In the genomic region with DNA sequence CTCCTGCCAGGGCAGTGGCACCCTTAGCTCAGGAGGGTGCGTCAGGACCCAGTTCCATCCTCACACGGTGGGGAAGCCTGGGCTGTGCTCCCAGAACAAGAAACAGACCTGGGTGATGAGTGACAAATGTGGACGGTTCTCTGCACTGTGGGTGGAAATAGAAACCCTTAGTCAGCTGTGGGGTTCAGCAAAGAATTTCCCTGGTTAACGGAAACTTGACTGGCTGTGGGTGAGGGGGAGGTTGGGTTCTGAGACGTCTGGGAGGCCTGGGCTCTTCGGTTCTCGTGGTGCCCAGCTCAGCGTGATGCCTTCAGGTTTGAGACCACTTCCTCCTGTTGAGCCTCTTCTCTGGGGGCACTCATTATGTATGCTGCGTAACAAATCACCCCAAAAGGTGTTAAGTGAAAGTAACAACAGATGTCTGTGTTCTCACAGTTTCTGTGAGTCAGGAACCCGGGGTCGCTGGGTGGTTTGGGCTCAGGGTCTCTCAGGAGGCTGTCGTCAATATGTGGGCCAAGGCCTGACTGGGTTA, we compare ENCODE assay signal across 8 cellular contexts. TPM values are rescaled to one million over a fixed set of nuclear protein-coding genes. Genes with fewer than 3 reads are reported as not detected.
DNase-seq lines count a peak whose midpoint lies in the region; ATAC-seq and TF ChIP-seq lines count a peak whose summit lies in the region.

No MANE protein-coding gene starts in this region.

- H4K20me1 ChIP-seq in smooth muscle cell (ENCODE audit: low read depth) (no peaks in the 10 kb centered on the region), hepatocyte (ENCODE audit: insufficient read depth, poor library complexity, severe bottlenecking) (no peaks in the 10 kb centered on the region)

- DNase-seq in activated T-cell treated with anti-CD3 and anti-CD28 coated beads for 4 hours (peak; percentile 74), spleen (peak; percentile 87), DMS153 (lab: John Stamatoyannopoulos, UW) (no peak), smooth muscle cell (lab: John Stamatoyannopoulos, UW; ENCODE audit: unreplicated experiment) (no peak), C1 segment of cervical spinal cord (lab: John Stamatoyannopoulos, UW) (no peak), hepatocyte (ENCODE audit: low spot score) (no peak)

- TF ChIP-seq CTCF in spleen (IDR thresholded peaks at IDR 0.05 in 8 of 11, conservative IDR thresholded peaks at IDR 0.05 in 3 of 11) = no peak
- TF ChIP-seq CTCF in smooth muscle cell (IDR thresholded peaks at IDR 0.05; ENCODE audit: borderline replicate concordance, insufficient read depth, poor library complexity, severe bottlenecking) = no peak
- TF ChIP-seq CTCF in hepatocyte (IDR thresholded peaks at IDR 0.05; ENCODE audit: poor library complexity) = no peak

- H3K4me3 ChIP-seq in spleen (peak overlapping the region in 2 of 8 donors; percentile 10 to 43), smooth muscle cell (no peak overlapping the region), hepatocyte (no peak overlapping the region)

- H3K4me2 ChIP-seq in smooth muscle cell (no peak overlapping the region), hepatocyte (no peak overlapping the region)

- peak; percentile 55 for ATAC-seq in GM19397 (IDR thresholded peaks at IDR 0.05; ENCODE audit: unreplicated experiment)
- ATAC-seq in HG03460 (IDR thresholded peaks at IDR 0.05; ENCODE audit: unreplicated experiment) = peak; percentile 53

- H3K36me3 ChIP-seq in spleen (no peaks in the 10 kb centered on the region), smooth muscle cell (ENCODE audit: low read depth) (no peaks in the 10 kb centered on the region), hepatocyte (replicated peaks; ENCODE audit: insufficient read depth, low read depth) (no peaks in the 10 kb centered on the region)

- H2AFZ ChIP-seq in smooth muscle cell (ENCODE audit: low read depth) (no peak overlapping the region), hepatocyte (no peak overlapping the region)

- H3K9me2 ChIP-seq in hepatocyte (replicated peaks; ENCODE audit: insufficient read depth) = no peaks in the 10 kb centered on the region

- H3K27me3 ChIP-seq in spleen (replicated peaks in 1 of 7) (no peaks in the 10 kb centered on the region), smooth muscle cell (ENCODE audit: low read depth) (peaks cover 10% of the 10 kb centered on the region), hepatocyte (no peaks in the 10 kb centered on the region)

- H3K79me2 ChIP-seq in smooth muscle cell (ENCODE audit: low read depth) = no peaks in the 10 kb centered on the region
- no peaks in the 10 kb centered on the region for H3K79me2 ChIP-seq in hepatocyte

- intact Hi-C loops in spleen (cut with DNase I; ENCODE audit: low total_unique reads) = loop anchor here (10.0 kb wide), 1 partner anchor 68 kb away; a partner anchor contains a TSS

- H3F3A ChIP-seq in smooth muscle cell (ENCODE audit: low read depth) = no peaks in the 10 kb centered on the region

- H3K4me1 ChIP-seq in spleen (peaks cover 60 to 100% (median 83%) of the 10 kb centered on the region in 6 donors), smooth muscle cell (ENCODE audit: low read depth) (no peaks in the 10 kb centered on the region), hepatocyte (ENCODE audit: insufficient read depth) (no peaks in the 10 kb centered on the region)

- WGBS in spleen, 5 donors = 36 to 67% (median 48%) methylated on average over 12 of the region's 12 CpGs
- 85% methylated on average over 12 of the region's 12 CpGs for WGBS in smooth muscle cell (ENCODE audit: low lambda C conversion rate)
- 85% methylated on average over 12 of the region's 12 CpGs for WGBS in hepatocyte (ENCODE audit: low lambda C conversion rate, missing lambda C conversion rate)

- no peaks in the 10 kb centered on the region for H3K9me3 ChIP-seq in spleen
- H3K9me3 ChIP-seq in smooth muscle cell (replicated peaks; ENCODE audit: low read depth) = no peaks in the 10 kb centered on the region
- H3K9me3 ChIP-seq in hepatocyte (ENCODE audit: low read depth) = no peaks in the 10 kb centered on the region

- TF ChIP-seq POLR2A in spleen (IDR thresholded peaks at IDR 0.05) = no peak

- H3K27ac ChIP-seq in spleen (peak overlapping the region; percentile 72 to 93 (median 87)), smooth muscle cell (ENCODE audit: low read depth) (no peak overlapping the region), hepatocyte (no peak overlapping the region)

- no peak overlapping the region for H3K9ac ChIP-seq in smooth muscle cell (ENCODE audit: low read depth)

RNA-seq across cellular contexts. Expression of a gene that starts 53.1 kb away (rescaled TPM):
- total RNA-seq in spleen = 1 to 10 TPM in 5 of 7 donors, under 1 TPM in 2; 0.46 to 3.0 (median 1.5) TPM
- 1 to 10 TPM in 2 of 3 donors, under 1 TPM in 1; 0.76 to 1.2 (median 1.2) TPM for polyA plus RNA-seq in spleen
- 4.8 and 10.7 TPM in 2 replicates for total RNA-seq in smooth muscle cell
- polyA plus RNA-seq in smooth muscle cell = 3.4 and 5.7 TPM in 2 replicates
- total RNA-seq in hepatocyte = 5.0 and 5.4 TPM in 2 replicates
- polyA plus RNA-seq in hepatocyte = 5.2 and 6.3 TPM in 2 replicates

Comparison
In these comparisons a context has a peak if more than half of its experiments do, and no peak if none do; other contexts are left out.
1. DNase-seq: peak in activated T-cell treated with anti-CD3 and anti-CD28 coated beads for 4 hours (single experiment) and spleen (single experiment); none in DMS153 (single experiment), smooth muscle cell (single experiment), C1 segment of cervical spinal cord (0 of 14) and hepatocyte (single experiment).
2. H3K27ac ChIP-seq: peak in spleen (8 of 8); none in smooth muscle cell (single experiment) and hepatocyte (single experiment).